2 cellular contexts compared by ENCODE assay signal in the genomic region with DNA sequence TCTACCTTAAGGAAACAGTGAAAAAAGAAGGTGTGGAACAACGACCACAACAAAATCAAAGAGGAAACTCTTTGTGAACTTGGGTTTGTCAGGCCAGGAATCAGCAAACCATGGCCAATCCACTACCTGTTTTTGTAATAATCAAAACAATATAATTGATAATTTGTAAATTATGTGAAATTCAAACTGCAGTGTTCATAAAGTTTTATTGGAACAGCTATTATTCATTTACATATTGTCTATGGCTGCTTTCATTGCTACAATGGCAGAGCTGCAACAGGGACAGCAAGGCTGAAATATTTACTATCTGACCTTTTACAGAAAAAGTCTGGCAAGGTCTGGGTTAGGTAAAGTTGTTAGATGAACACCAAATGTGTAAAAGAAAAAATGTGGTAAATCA.
TF ChIP-seq lines count a peak whose summit lies in the region.
"Not testable (repeated sequence)": the region's sequence is repeated elsewhere in the genome, so short reads cannot be mapped to it uniquely, and the experiment has no call there.

No MANE protein-coding gene starts in this region.

TF ChIP-seq in GM12878, 131 proteins besides CTCF, POLR2A, EP300 and RAD21:
- TF ChIP-seq ZBTB40 (IDR thresholded peaks at IDR 0.05; ENCODE audit: borderline replicate concordance): peak; percentile 68

TF ChIP-seq in K562, 482 proteins besides CTCF, POLR2A, EP300 and RAD21:
- TF ChIP-seq ZBTB40 (IDR thresholded peaks at IDR 0.05): peak; percentile 80
- TF ChIP-seq ZBTB40 (CRISPR knock-in tag; IDR thresholded peaks at IDR 0.05): not testable (repeated sequence)
